2 cellular contexts compared by ENCODE assay signal in genomic region chr15:89685995-89686394, GRCh38.
A peak's percentile ranks its signal among the peaks of the same experiment; 100 is the strongest.
TF ChIP-seq lines count a peak whose summit lies in the region.

No MANE protein-coding gene starts in this region.

TF ChIP-seq in liver, 16 proteins besides CTCF, POLR2A, EP300 and RAD21:
- TF ChIP-seq TAF1 (conservative IDR thresholded peaks at IDR 0.05) (no peak), HNF4A (conservative IDR thresholded peaks at IDR 0.05) (no peak), FOXA2 (IDR thresholded peaks at IDR 0.05) (no peak), REST (IDR thresholded peaks at IDR 0.05) (no peak), HNF4G (IDR thresholded peaks at IDR 0.05) (no peak), ATF3 (IDR thresholded peaks at IDR 0.05) (no peak), GABPA (IDR thresholded peaks at IDR 0.05 in 1 of 2, conservative IDR thresholded peaks at IDR 0.05 in 1 of 2) (no peak)

TF ChIP-seq in K562, 482 proteins besides CTCF, POLR2A, EP300 and RAD21:
- peak; percentile 37 for TF ChIP-seq MAFF (IDR thresholded peaks at IDR 0.05; ENCODE audit: low read length)
- no peak for TF ChIP-seq JUN (IDR thresholded peaks at IDR 0.05; ENCODE audit: borderline replicate concordance, low read depth, low read length)
- TF ChIP-seq JUN (CRISPR knock-in tag; IDR thresholded peaks at IDR 0.05; ENCODE audit: borderline replicate concordance): no peak
- no peak for TF ChIP-seq GTF2E2 (tag; IDR thresholded peaks at IDR 0.05)
- TF ChIP-seq ZNF316 (IDR thresholded peaks at IDR 0.05): 0 out of 2 replicates have a peak, but pooled peaks have one; percentile 52
- TF ChIP-seq E2F4 (CRISPR knock-in tag; IDR thresholded peaks at IDR 0.05; ENCODE audit: low read depth): no peak
- TF ChIP-seq MAFG (tag; conservative IDR thresholded peaks at IDR 0.05): 0 out of 2 replicates have a peak, but pooled peaks have one; percentile 36
- peak; percentile 80 for TF ChIP-seq NFE2 (IDR thresholded peaks at IDR 0.05; ENCODE audit: low read depth)
- no peak for TF ChIP-seq ZNF668 (CRISPR knock-in tag; IDR thresholded peaks at IDR 0.05)
- peak; percentile 33; the same call in 1 of the 2 replicates for TF ChIP-seq MAFK (IDR thresholded peaks at IDR 0.05; ENCODE audit: low read length)
- TF ChIP-seq C11orf30 (IDR thresholded peaks at IDR 0.05; ENCODE audit: low read depth): peak; percentile 64
